ENCODE assay signal across 10 cellular contexts in the genomic region with DNA sequence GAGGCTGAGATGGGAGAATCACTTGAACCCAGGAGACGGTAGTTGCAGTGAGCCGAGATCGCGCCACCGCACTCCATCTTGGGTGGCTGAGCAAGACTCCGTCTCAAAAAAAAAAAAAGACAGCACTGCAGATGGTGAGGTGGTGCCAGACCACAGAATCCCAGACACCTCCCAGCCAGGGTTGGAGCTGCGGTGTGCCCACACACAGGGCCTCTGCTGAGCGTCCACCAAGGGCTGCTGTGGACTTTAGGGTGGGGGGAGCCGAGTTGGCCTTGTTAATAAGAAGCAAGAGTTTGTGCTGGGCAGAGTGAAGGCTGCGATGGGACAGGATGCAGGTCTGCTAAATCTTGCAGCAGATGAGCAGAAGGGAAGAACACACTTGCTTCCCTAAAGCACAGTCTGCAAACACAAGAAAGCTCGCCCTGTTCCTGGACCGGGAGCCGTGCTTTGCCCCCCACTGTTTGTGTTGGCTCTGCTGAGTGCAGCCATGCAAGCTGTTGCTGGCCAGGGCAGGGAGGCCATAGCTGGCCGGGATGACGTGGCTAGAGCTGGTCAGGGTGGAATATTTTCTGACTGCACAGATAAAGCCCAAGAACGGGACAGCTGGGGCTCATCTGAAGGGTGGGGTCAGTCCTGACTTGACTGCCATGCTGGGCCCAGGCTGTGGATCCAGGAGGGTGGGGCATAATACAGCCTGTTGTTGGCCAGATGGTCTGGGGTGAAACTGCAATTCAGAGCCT. TPM values are rescaled to one million over a fixed set of nuclear protein-coding genes. Genes with fewer than 3 reads are reported as not detected.
DNase-seq lines count a peak whose midpoint lies in the region; ATAC-seq and TF ChIP-seq lines count a peak whose summit lies in the region.
"Had no signal": no experiment of that assay in that cellular context is flagged by ENCODE, and none has a peak within 500 bp of the region (broad histone marks: within the 10 kb centered on the region; RNA-seq: fewer than 3 reads in every experiment).

No MANE protein-coding gene starts in this region.

- no peak for ATAC-seq in GM21528 (IDR thresholded peaks at IDR 0.05; ENCODE audit: low FRiP score, unreplicated experiment)
- ATAC-seq in HG02840 (IDR thresholded peaks at IDR 0.05; ENCODE audit: low FRiP score, unreplicated experiment) = no peak

- no peaks in the 10 kb centered on the region for H3K27me3 ChIP-seq in stomach smooth muscle (ENCODE audit: control insufficient read depth in 1 of 2, insufficient read depth in 2 of 2, low read length in 2 of 2)
- no peaks in the 10 kb centered on the region for H3K27me3 ChIP-seq in CD8-positive, alpha-beta memory T cell (ENCODE audit: insufficient read depth, low read length, poor library complexity, severe bottlenecking)
- H3K27me3 ChIP-seq in PC-9 (ENCODE audit: insufficient read depth, low read depth) = no peaks in the 10 kb centered on the region

- BruUV-seq in PC-9 (replicated peaks; lab: Mats Ljungman, UMichigan) = no TSS peak

- H4K20me1 ChIP-seq in PC-9 (ENCODE audit: insufficient read depth) = no peaks in the 10 kb centered on the region; the same call in 1 of the 2 replicates

- H2AFZ ChIP-seq in PC-9 = no peak overlapping the region

- TF ChIP-seq CTCF in PC-9 (conservative IDR thresholded peaks at IDR 0.05) = no peak

- peak; percentile 66 for DNase-seq in GM04503 (ENCODE audit: low read depth)
- DNase-seq in cerebellum (ENCODE audit: low spot score) = peak; percentile 92
- peak; percentile 43 for DNase-seq in kidney tubule cell (ENCODE audit: low spot score)
- no peak for DNase-seq in CD8-positive, alpha-beta memory T cell
- no peak for DNase-seq in PC-9
- DNase-seq: GF-D8; stimulated activated CD4-positive, alpha-beta T cell treated with anti-CD3 and anti-CD28 coated beads, Interleukin-12 subunit alpha, Interleukin-12 subunit beta, amount 100 ng/mL, for 4 hours had no signal

- H3K36me3 Mint-ChIP-seq in CD8-positive, alpha-beta memory T cell = peaks cover 0 to 64% (median 2%) of the 10 kb centered on the region in 3 donors

- H3K4me2 ChIP-seq in PC-9 = no peak overlapping the region

- peak overlapping the region in 2 of 8 donors; percentile 8 to 23 for H3K27ac Mint-ChIP-seq in CD8-positive, alpha-beta memory T cell

- H3K4me3 Mint-ChIP-seq in CD8-positive, alpha-beta memory T cell = no peak overlapping the region

- H3K9me3 Mint-ChIP-seq in CD8-positive, alpha-beta memory T cell = no peaks in the 10 kb centered on the region

- POLR2A ChIA-PET in CD8-positive, alpha-beta memory T cell (lab: Charles Lee) = interaction anchor here (0.6 kb wide), 2 partner anchors 17 to 41 kb away, joined by 3 read pairs; no protein-coding TSS in a partner anchor
- POLR2A ChIA-PET in PC-9 (lab: Charles Lee; ENCODE audit: unreplicated experiment) = no interaction called here

- no peaks in the 10 kb centered on the region for H3K27me3 Mint-ChIP-seq in CD8-positive, alpha-beta memory T cell

- peak overlapping the region; percentile 41 for H3K27ac ChIP-seq in stomach smooth muscle (ENCODE audit: low read length)
- no peak overlapping the region for H3K27ac ChIP-seq in CD8-positive, alpha-beta memory T cell (ENCODE audit: low read depth, low read length)
- H3K27ac ChIP-seq in PC-9 = no peak overlapping the region

- no peaks in the 10 kb centered on the region for H3K9me2 ChIP-seq in PC-9 (ENCODE audit: insufficient read depth)

- H3K9me3 ChIP-seq in stomach smooth muscle (ENCODE audit: control insufficient read depth in 2 of 2, low read length in 2 of 2) (no peaks in the 10 kb centered on the region), PC-9 (ENCODE audit: insufficient read depth, low read depth) (no peaks in the 10 kb centered on the region)
- H3K9me3 ChIP-seq in CD8-positive, alpha-beta memory T cell (ENCODE audit: low read length) = no peaks in the 10 kb centered on the region

- H3K4me1 Mint-ChIP-seq in CD8-positive, alpha-beta memory T cell = peaks cover 13 to 15% (median 14%) of the 10 kb centered on the region in 3 donors

- peak overlapping the region in 1 of 2 donors; percentile 49 for H3K4me3 ChIP-seq in stomach smooth muscle (ENCODE audit: low read length in 2 of 2)
- H3K4me3 ChIP-seq in CD8-positive, alpha-beta memory T cell (ENCODE audit: low read length) = no peak overlapping the region
- no peak overlapping the region for H3K4me3 ChIP-seq in PC-9

- CTCF ChIA-PET in CD8-positive, alpha-beta memory T cell (lab: Charles Lee) = no interaction called here
- CTCF ChIA-PET in PC-9 (lab: Charles Lee) = no interaction called here

- peaks cover 29% of the 10 kb centered on the region for H3K4me1 ChIP-seq in stomach smooth muscle (ENCODE audit: control insufficient read depth, insufficient read depth, low read length)
- H3K4me1 ChIP-seq in CD8-positive, alpha-beta memory T cell (ENCODE audit: insufficient read depth, low read length) = no peaks in the 10 kb centered on the region
- no peaks in the 10 kb centered on the region for H3K4me1 ChIP-seq in PC-9 (replicated peaks; ENCODE audit: insufficient read depth)

- peaks cover 10% of the 10 kb centered on the region; the same call in 1 of the 2 replicates for H3K79me2 ChIP-seq in PC-9 (ENCODE audit: low read depth)

- H3K36me3 ChIP-seq in stomach smooth muscle (ENCODE audit: control insufficient read depth in 2 of 2, insufficient read depth in 2 of 2, low read length in 2 of 2) = peaks cover 39 to 40% of the 10 kb centered on the region in 2 donors
- H3K36me3 ChIP-seq in CD8-positive, alpha-beta memory T cell (ENCODE audit: insufficient read depth, low read length) = peaks cover 19% of the 10 kb centered on the region
- H3K36me3 ChIP-seq in PC-9 (ENCODE audit: low read depth) = peaks cover 3% of the 10 kb centered on the region; the same call in 1 of the 2 replicates

- intact Hi-C loops in PC-9 (cut with micrococcal nuclease; ENCODE audit: unreplicated experiment) = no loop called here

- H3F3A ChIP-seq in PC-9 (ENCODE audit: insufficient read depth, low read depth) = no peaks in the 10 kb centered on the region

- no peak overlapping the region for H3K9ac ChIP-seq in stomach smooth muscle (ENCODE audit: low read length in 2 of 2)

RNA-seq across cellular contexts. Expression of a gene that starts 14.4 kb away (rescaled TPM):
- total RNA-seq in cerebellum (22.4 TPM), PC-9 (2021) (43.7 and 54.2 TPM in 2 replicates)
- 10 to 100 TPM; 46.8 to 49.9 TPM for total RNA-seq in CD8-positive, alpha-beta memory T cell
- polyA plus RNA-seq in CD8-positive, alpha-beta memory T cell = 5.0 TPM

RNA-seq across cellular contexts. Expression of a gene that starts 33.7 kb away (rescaled TPM):
- total RNA-seq in cerebellum (30.8 TPM), PC-9 (2021) (31.9 and 43.1 TPM in 2 replicates)
- total RNA-seq in CD8-positive, alpha-beta memory T cell = 10 to 100 TPM; 52.1 to 53.8 TPM
- polyA plus RNA-seq in CD8-positive, alpha-beta memory T cell = 42.8 TPM

RNA-seq across cellular contexts. Expression of a gene that starts 38.1 kb away (rescaled TPM):
- total RNA-seq in cerebellum (0.73 TPM), PC-9 (2021) (3.6 and 4.3 TPM in 2 replicates)
- 10 to 100 TPM; 26.9 to 27.6 TPM for total RNA-seq in CD8-positive, alpha-beta memory T cell
- 8.4 TPM for polyA plus RNA-seq in CD8-positive, alpha-beta memory T cell

RNA-seq across cellular contexts. Expression of a gene that starts 59.6 kb away (rescaled TPM):
- total RNA-seq in cerebellum = 25.0 TPM
- total RNA-seq in CD8-positive, alpha-beta memory T cell = 10 to 100 TPM; 21.9 to 23.8 TPM
- 26.5 TPM for polyA plus RNA-seq in CD8-positive, alpha-beta memory T cell
- 24.3 and 28.6 TPM in 2 replicates for total RNA-seq in PC-9 (2021)

Comparison
In these comparisons a context has a peak if more than half of its experiments do, and no peak if none do; other contexts are left out.
1. DNase-seq: peak in GM04503 (single experiment), cerebellum (single experiment) and kidney tubule cell (single experiment); none in CD8-positive, alpha-beta memory T cell (0 of 5) and PC-9 (0 of 2).